ENCODE assay signal across 14 cellular contexts in the genomic region with DNA sequence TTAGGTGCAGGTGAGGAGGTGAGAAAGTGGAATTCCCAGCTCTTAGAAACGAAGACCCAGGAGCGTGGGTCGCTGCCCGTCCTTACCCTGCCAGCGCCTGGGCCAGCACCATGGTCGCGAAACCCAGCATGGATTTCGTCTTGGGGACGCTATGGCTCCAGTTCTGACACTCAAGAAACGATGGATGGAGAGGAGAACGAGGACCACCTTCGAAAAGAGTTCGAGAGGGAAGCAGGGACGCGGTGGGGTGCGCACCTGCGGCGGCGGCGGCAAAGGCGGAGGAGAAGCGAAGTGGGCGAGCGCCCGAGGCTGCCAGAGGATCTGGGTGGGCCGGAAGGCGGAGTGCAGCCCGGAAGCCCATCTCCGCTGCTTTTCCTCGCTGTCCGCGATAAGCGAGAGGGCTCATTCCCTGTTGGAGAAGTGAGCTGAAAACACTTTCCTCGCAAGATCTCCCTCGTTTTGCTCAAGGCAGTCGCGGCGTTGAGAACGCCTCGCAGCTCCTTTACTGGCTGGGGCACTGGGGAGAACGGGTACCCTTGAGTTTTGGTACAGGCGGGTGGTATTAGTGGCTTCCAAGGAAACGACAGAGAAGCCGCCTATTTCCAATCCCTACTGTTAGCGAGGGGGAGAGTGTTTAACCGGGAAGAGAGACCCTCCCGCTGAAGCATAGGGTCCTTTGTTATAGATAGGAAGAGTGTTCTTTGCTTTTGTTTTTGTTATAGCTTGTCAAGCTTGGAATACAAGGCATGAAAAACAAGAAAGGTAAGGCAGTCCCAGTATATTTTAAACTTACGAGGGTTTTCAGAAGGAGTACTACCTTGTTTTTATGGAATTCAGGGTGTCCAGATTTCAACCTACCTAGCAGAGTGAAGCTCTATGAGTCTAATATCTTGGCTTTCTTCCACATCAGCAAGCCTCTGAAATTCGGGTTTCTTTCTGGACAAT.
DNase-seq lines count a peak whose midpoint lies in the region; ATAC-seq and TF ChIP-seq lines count a peak whose summit lies in the region.
"Had no signal": no experiment of that assay in that cellular context is flagged by ENCODE, and none has a peak within 500 bp of the region (broad histone marks: within the 10 kb centered on the region; RNA-seq: fewer than 3 reads in every experiment).

No MANE protein-coding gene starts in this region.

- CTCF ChIA-PET in BJ (lab: Yijun Ruan, JAX) = interaction anchor here (0.8 kb wide), 1 partner anchor 23 kb away, joined by 3 read pairs; no protein-coding TSS in a partner anchor
- CTCF ChIA-PET in naive thymus-derived CD4-positive, alpha-beta T cell (lab: Charles Lee) = no interaction called here
- CTCF ChIA-PET in CD4-positive, alpha-beta T cell (lab: Charles Lee) = no interaction called here

- no peak overlapping the region for H3K27ac ChIP-seq in naive thymus-derived CD4-positive, alpha-beta T cell (ENCODE audit: low read depth, low read length)
- no peak overlapping the region for H3K27ac ChIP-seq in CD4-positive, alpha-beta T cell (ENCODE audit: low read depth, low read length)
- H3K27ac ChIP-seq: pancreas, upper lobe of left lung had no signal

- POLR2A ChIA-PET in BJ (lab: Charles Lee) = no interaction called here
- POLR2A ChIA-PET in naive thymus-derived CD4-positive, alpha-beta T cell (lab: Charles Lee) = no interaction called here
- POLR2A ChIA-PET in CD4-positive, alpha-beta T cell (lab: Charles Lee) = no interaction called here

- H3K27me3 ChIP-seq in BJ (ENCODE audit: control insufficient read depth, insufficient read depth, low read length) = peaks cover 41% of the 10 kb centered on the region
- H3K27me3 ChIP-seq in naive thymus-derived CD4-positive, alpha-beta T cell (ENCODE audit: control insufficient read depth in 2 of 2, insufficient read depth in 2 of 2, low read length in 2 of 2) = peaks cover 34 to 59% of the 10 kb centered on the region in 2 donors
- peaks cover 99% of the 10 kb centered on the region for H3K27me3 ChIP-seq in CD4-positive, alpha-beta T cell (ENCODE audit: control insufficient read depth, insufficient read depth, low read length)

- H3K4me3 ChIP-seq in BJ (ENCODE audit: low read depth, low read length) (peak overlapping the region; percentile 29; the same call in 1 of the 2 replicates), choroid plexus epithelial cell (ENCODE audit: low read depth, low read length) (peak overlapping the region; percentile 28)
- no peak overlapping the region for H3K4me3 ChIP-seq in naive thymus-derived CD4-positive, alpha-beta T cell (ENCODE audit: low read length)
- H3K4me3 ChIP-seq: pancreas, upper lobe of left lung had no signal

- H3K27me3 Mint-ChIP-seq in naive thymus-derived CD4-positive, alpha-beta T cell = peaks cover 95 to 99% (median 96%) of the 10 kb centered on the region in 5 donors
- H3K27me3 Mint-ChIP-seq in CD4-positive, alpha-beta T cell = peaks cover 99% of the 10 kb centered on the region

- no peaks in the 10 kb centered on the region for H3K4me1 ChIP-seq in naive thymus-derived CD4-positive, alpha-beta T cell (ENCODE audit: control insufficient read depth in 2 of 2, insufficient read depth in 2 of 2, low read length in 2 of 2)
- H3K4me1 ChIP-seq: pancreas had no signal

- no peak for DNase-seq in BJ (ENCODE audit: low read depth)
- DNase-seq in HUDEP-2 (lab: John Stamatoyannopoulos, UW; ENCODE audit: unreplicated experiment in 76 of 76) = peak in 44 of 76 experiments; percentile 25 to 70 (median 48)
- DNase-seq in choroid plexus epithelial cell (ENCODE audit: low read depth) = no peak
- DNase-seq in naive thymus-derived CD4-positive, alpha-beta T cell = no peak
- DNase-seq in NCI-H2081 (lab: John Stamatoyannopoulos, UW) = no peak
- DNase-seq in NCI-H2081 treated with DMSO at 0.1 percent for 48 hours (lab: John Stamatoyannopoulos, UW) = no peak
- DNase-seq in CD4-positive, alpha-beta T cell = no peak
- DNase-seq: activated CD8-positive, alpha-beta memory T cell treated with anti-CD3 and anti-CD28 coated beads, Interleukin-2, amount 50 U/mL, for 4 hours; DMS53; NCI-H524; pancreas; SW 1271 had no signal

- no peak for TF ChIP-seq CTCF in BJ (IDR thresholded peaks at IDR 0.05; ENCODE audit: insufficient read depth, low read depth, low read length)
- no peak for TF ChIP-seq CTCF in choroid plexus epithelial cell (conservative IDR thresholded peaks at IDR 0.05; ENCODE audit: low read depth, low read length)
- TF ChIP-seq CTCF in CD4-positive, alpha-beta T cell (IDR thresholded peaks at IDR 0.05) = no peak

- peaks cover 3 to 82% (median 42%) of the 10 kb centered on the region in 11 donors for H3K9me3 Mint-ChIP-seq in naive thymus-derived CD4-positive, alpha-beta T cell
- H3K9me3 Mint-ChIP-seq in CD4-positive, alpha-beta T cell = peaks cover 19% of the 10 kb centered on the region

- no peak for ATAC-seq in naive thymus-derived CD4-positive, alpha-beta T cell
- ATAC-seq in HG03520 (IDR thresholded peaks at IDR 0.05; ENCODE audit: unreplicated experiment) = no peak
- no peak for ATAC-seq in CD4-positive, alpha-beta T cell (ENCODE audit: poor library complexity)
- ATAC-seq: pancreas had no signal

- peak overlapping the region; percentile 21 to 58 (median 42) for H3K4me3 Mint-ChIP-seq in naive thymus-derived CD4-positive, alpha-beta T cell
- no peak overlapping the region for H3K4me3 Mint-ChIP-seq in CD4-positive, alpha-beta T cell

- H3K27ac Mint-ChIP-seq in naive thymus-derived CD4-positive, alpha-beta T cell = peak overlapping the region in 6 of 9 donors; percentile 6 to 80 (median 18)
- no peak overlapping the region for H3K27ac Mint-ChIP-seq in CD4-positive, alpha-beta T cell

- no peaks in the 10 kb centered on the region for H3K36me3 ChIP-seq in BJ (ENCODE audit: control insufficient read depth, insufficient read depth, low read length)
- no peaks in the 10 kb centered on the region for H3K36me3 ChIP-seq in naive thymus-derived CD4-positive, alpha-beta T cell (ENCODE audit: control insufficient read depth in 2 of 3, insufficient read depth in 3 of 3, low read length in 3 of 3)
- H3K36me3 ChIP-seq: pancreas, upper lobe of left lung had no signal

- H3K9me3 ChIP-seq in naive thymus-derived CD4-positive, alpha-beta T cell (ENCODE audit: control insufficient read depth in 2 of 3, low read length in 3 of 3) = peaks cover 0 to 22% (median 6%) of the 10 kb centered on the region in 3 experiments
- H3K9me3 ChIP-seq in CD4-positive, alpha-beta T cell (ENCODE audit: control insufficient read depth, low read length) = peaks cover 43% of the 10 kb centered on the region
- H3K9me3 ChIP-seq: pancreas, upper lobe of left lung had no signal

- peaks cover 6 to 32% (median 10%) of the 10 kb centered on the region in 7 donors for H3K4me1 Mint-ChIP-seq in naive thymus-derived CD4-positive, alpha-beta T cell
- peaks cover 13% of the 10 kb centered on the region for H3K4me1 Mint-ChIP-seq in CD4-positive, alpha-beta T cell (ENCODE audit: low read depth)

- intact Hi-C loops in naive thymus-derived CD4-positive, alpha-beta T cell (cut with micrococcal nuclease) = loop anchor here (2.0 to 10.0 kb wide), 7 partner anchors 37 to 1520 kb away; no protein-coding TSS in a partner anchor
- intact Hi-C loops in CD4-positive, alpha-beta T cell (cut with DNase I, micrococcal nuclease) = loop anchor here in 1 of 2 experiments (5.0 kb wide), 1 partner anchor 77 kb away; no protein-coding TSS in a partner anchor

- H3K36me3 Mint-ChIP-seq in naive thymus-derived CD4-positive, alpha-beta T cell = peaks cover 0 to 15% (median 10%) of the 10 kb centered on the region in 5 donors
- H3K36me3 Mint-ChIP-seq in CD4-positive, alpha-beta T cell (ENCODE audit: low read depth) = peaks cover 7% of the 10 kb centered on the region

Comparison
In these comparisons a context has a peak if more than half of its experiments do, and no peak if none do; other contexts are left out.
1. DNase-seq: peak in HUDEP-2 (44 of 76); none in BJ (single experiment), choroid plexus epithelial cell (single experiment), naive thymus-derived CD4-positive, alpha-beta T cell (0 of 9), NCI-H2081 (0 of 2), NCI-H2081 treated with DMSO at 0.1 percent for 48 hours (single experiment) and CD4-positive, alpha-beta T cell (0 of 10).